20 cellular contexts compared by ENCODE assay signal in the genomic region with DNA sequence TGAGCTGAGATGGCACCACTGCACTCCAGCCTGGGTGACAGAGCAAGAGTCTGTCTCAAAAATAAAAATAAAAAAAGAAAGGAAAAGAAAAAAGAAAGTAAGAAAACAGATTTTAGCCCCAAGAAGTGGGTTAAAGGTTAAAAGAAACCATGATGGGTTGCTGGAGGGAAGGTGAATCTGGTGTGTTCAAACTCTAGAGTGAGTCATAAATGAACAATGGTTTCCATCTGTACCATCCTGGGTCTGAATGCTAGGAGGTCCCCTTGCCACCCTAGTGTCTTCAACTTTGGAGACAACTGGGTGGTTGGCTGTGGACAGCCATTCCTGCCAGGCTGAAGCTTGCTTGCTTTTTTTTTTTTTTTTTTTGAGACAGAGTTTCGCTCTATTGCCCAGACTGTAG. TPM values are rescaled to one million over a fixed set of nuclear protein-coding genes. Genes with fewer than 3 reads are reported as not detected.
DNase-seq lines count a peak whose midpoint lies in the region; ATAC-seq lines count a peak whose summit lies in the region.
"Had no signal": no experiment of that assay in that cellular context is flagged by ENCODE, and none has a peak within 500 bp of the region (broad histone marks: within the 10 kb centered on the region; RNA-seq: fewer than 3 reads in every experiment).

No MANE protein-coding gene starts in this region.

- no peak for DNase-seq in activated CD4-positive, CD25-positive, alpha-beta regulatory T cell (lab: John Stamatoyannopoulos, UW)
- peak in 1 of 3 donors; percentile 67 for DNase-seq in CD4-positive, CD25-positive, alpha-beta regulatory T cell
- peak; percentile 39 for DNase-seq in activated naive CD8-positive, alpha-beta T cell treated with anti-CD3 and anti-CD28 coated beads for 36 hours
- no peak for DNase-seq in HUDEP-2 (lab: John Stamatoyannopoulos, UW; ENCODE audit: unreplicated experiment in 76 of 76)
- DNase-seq: 8988T; DMS153; hypothalamus; kidney; mammary epithelial cell; naive B cell; NCI-H1694; NCI-H226; stimulated activated naive CD4-positive, alpha-beta T cell; trophoblast cell had no signal

- peak overlapping the region; percentile 7 for H3K4me3 ChIP-seq in CD4-positive, CD25-positive, alpha-beta regulatory T cell (ENCODE audit: low read depth, low read length)

- peaks cover 23% of the 10 kb centered on the region for H3K36me3 ChIP-seq in CD4-positive, CD25-positive, alpha-beta regulatory T cell (ENCODE audit: control insufficient read depth, insufficient read depth, low read length)

- peak overlapping the region in 3 of 4 donors; percentile 95 to 100 (median 97) for H3K4me3 Mint-ChIP-seq in CD4-positive, CD25-positive, alpha-beta regulatory T cell
- H3K4me3 Mint-ChIP-seq in T-helper 1 cell treated with Interleukin-12 subunit alpha and Interleukin-12 subunit beta and Interleukin-4 antibody, amounts not matched to agents 30 μg/mL and 1 μg/mL, for 36 hours = no peak overlapping the region
- peak overlapping the region; percentile 97 for H3K4me3 Mint-ChIP-seq in activated naive CD8-positive, alpha-beta T cell treated with anti-CD3 and anti-CD28 coated beads for 36 hours

- peak; percentile 63 to 70 for ATAC-seq in activated CD4-positive, CD25-positive, alpha-beta regulatory T cell treated with anti-CD3 and anti-CD28 coated beads, Interleukin-2, amount 50 U/mL, for 24 hours
- ATAC-seq in CD4-positive, CD25-positive, alpha-beta regulatory T cell (ENCODE audit: low read depth in 2 of 2) = no peak
- no peak for ATAC-seq in HG02759 (IDR thresholded peaks at IDR 0.05; ENCODE audit: unreplicated experiment)
- no peak for ATAC-seq in GM19351 (IDR thresholded peaks at IDR 0.05; ENCODE audit: unreplicated experiment)

- no peaks in the 10 kb centered on the region for H3K9me3 Mint-ChIP-seq in CD4-positive, CD25-positive, alpha-beta regulatory T cell
- no peaks in the 10 kb centered on the region for H3K9me3 Mint-ChIP-seq in T-helper 1 cell treated with Interleukin-12 subunit alpha and Interleukin-12 subunit beta and Interleukin-4 antibody, amounts not matched to agents 30 μg/mL and 1 μg/mL, for 36 hours
- no peaks in the 10 kb centered on the region for H3K9me3 Mint-ChIP-seq in activated naive CD8-positive, alpha-beta T cell treated with anti-CD3 and anti-CD28 coated beads for 36 hours
- H3K9me3 Mint-ChIP-seq: naive B cell had no signal

- peaks cover 29 to 77% (median 59%) of the 10 kb centered on the region in 4 donors for H3K4me1 Mint-ChIP-seq in CD4-positive, CD25-positive, alpha-beta regulatory T cell
- peaks cover 50% of the 10 kb centered on the region for H3K4me1 Mint-ChIP-seq in T-helper 1 cell treated with Interleukin-12 subunit alpha and Interleukin-12 subunit beta and Interleukin-4 antibody, amounts not matched to agents 30 μg/mL and 1 μg/mL, for 36 hours (ENCODE audit: low read depth)
- H3K4me1 Mint-ChIP-seq in activated naive CD8-positive, alpha-beta T cell treated with anti-CD3 and anti-CD28 coated beads for 36 hours = peaks cover 56% of the 10 kb centered on the region

- peaks cover 36% of the 10 kb centered on the region for H3K36me3 Mint-ChIP-seq in CD4-positive, CD25-positive, alpha-beta regulatory T cell
- H3K36me3 Mint-ChIP-seq in T-helper 1 cell treated with Interleukin-12 subunit alpha and Interleukin-12 subunit beta and Interleukin-4 antibody, amounts not matched to agents 30 μg/mL and 1 μg/mL, for 36 hours (ENCODE audit: low read depth) = peaks cover 57% of the 10 kb centered on the region
- peaks cover 61% of the 10 kb centered on the region for H3K36me3 Mint-ChIP-seq in activated naive CD8-positive, alpha-beta T cell treated with anti-CD3 and anti-CD28 coated beads for 36 hours

- H3K4me1 ChIP-seq in CD4-positive, CD25-positive, alpha-beta regulatory T cell (ENCODE audit: control insufficient read depth, insufficient read depth, low read length, poor library complexity, severe bottlenecking) = peaks cover 77% of the 10 kb centered on the region

- peak overlapping the region; percentile 86 for H3K27ac ChIP-seq in CD4-positive, CD25-positive, alpha-beta regulatory T cell (ENCODE audit: insufficient read depth, low read length, poor library complexity, severe bottlenecking)

- H3K27me3 Mint-ChIP-seq in CD4-positive, CD25-positive, alpha-beta regulatory T cell = no peaks in the 10 kb centered on the region
- no peaks in the 10 kb centered on the region for H3K27me3 Mint-ChIP-seq in T-helper 1 cell treated with Interleukin-12 subunit alpha and Interleukin-12 subunit beta and Interleukin-4 antibody, amounts not matched to agents 30 μg/mL and 1 μg/mL, for 36 hours (ENCODE audit: low read depth)
- no peaks in the 10 kb centered on the region for H3K27me3 Mint-ChIP-seq in activated naive CD8-positive, alpha-beta T cell treated with anti-CD3 and anti-CD28 coated beads for 36 hours
- H3K27me3 Mint-ChIP-seq: naive B cell, progenitor cell of endocrine pancreas had no signal

- H3K27me3 ChIP-seq in CD4-positive, CD25-positive, alpha-beta regulatory T cell (ENCODE audit: control insufficient read depth, insufficient read depth, low read length) = no peaks in the 10 kb centered on the region
- H3K27me3 ChIP-seq: ascending aorta had no signal

- peak overlapping the region in 2 of 3 donors; percentile 89 to 98 for H3K27ac Mint-ChIP-seq in CD4-positive, CD25-positive, alpha-beta regulatory T cell
- H3K27ac Mint-ChIP-seq in T-helper 1 cell treated with Interleukin-12 subunit alpha and Interleukin-12 subunit beta and Interleukin-4 antibody, amounts not matched to agents 30 μg/mL and 1 μg/mL, for 36 hours = peak overlapping the region; percentile 97
- H3K27ac Mint-ChIP-seq in activated naive CD8-positive, alpha-beta T cell treated with anti-CD3 and anti-CD28 coated beads for 36 hours = peak overlapping the region; percentile 97

- H3K9me3 ChIP-seq in CD4-positive, CD25-positive, alpha-beta regulatory T cell (ENCODE audit: control insufficient read depth in 2 of 2, low read length in 2 of 2) = no peaks in the 10 kb centered on the region
- H3K9me3 ChIP-seq: ascending aorta had no signal

RNA-seq across cellular contexts. Expression of gene RPS26, which starts 1.6 kb away (rescaled TPM):
- total RNA-seq in CD4-positive, CD25-positive, alpha-beta regulatory T cell = 26.3 TPM
- 1,000 to 10,000 TPM in 1 of 4 donors, 100 to 1,000 TPM in 3; 288 to 1,151 (median 836) TPM for polyA plus RNA-seq in CD4-positive, CD25-positive, alpha-beta regulatory T cell
- 10 to 100 TPM; 45.1 to 47.7 TPM for total RNA-seq in activated naive CD8-positive, alpha-beta T cell treated with anti-CD3 and anti-CD28 coated beads for 36 hours

RNA-seq across cellular contexts. Expression of gene IKZF4, which starts 19.3 kb away (rescaled TPM):
- 22.3 TPM for total RNA-seq in CD4-positive, CD25-positive, alpha-beta regulatory T cell
- 1 to 10 TPM; 5.8 to 8.1 (median 6.4) TPM for polyA plus RNA-seq in CD4-positive, CD25-positive, alpha-beta regulatory T cell
- 10 to 100 TPM; 22.5 to 22.9 TPM for total RNA-seq in activated naive CD8-positive, alpha-beta T cell treated with anti-CD3 and anti-CD28 coated beads for 36 hours

RNA-seq across cellular contexts. Expression of gene ERBB3, which starts 39.8 kb away (rescaled TPM):
- 0.69 TPM for total RNA-seq in CD4-positive, CD25-positive, alpha-beta regulatory T cell
- polyA plus RNA-seq in CD4-positive, CD25-positive, alpha-beta regulatory T cell = under 1 TPM; 0.14 to 1.00 (median 0.56) TPM
- under 1 TPM; 0.82 to 0.97 TPM for total RNA-seq in activated naive CD8-positive, alpha-beta T cell treated with anti-CD3 and anti-CD28 coated beads for 36 hours

RNA-seq across cellular contexts. Expression of gene SUOX, which starts 43.1 kb away (rescaled TPM):
- 6.9 TPM for total RNA-seq in CD4-positive, CD25-positive, alpha-beta regulatory T cell
- 10 to 100 TPM in 1 of 4 donors, 1 to 10 TPM in 3; 2.2 to 10.3 (median 5.9) TPM for polyA plus RNA-seq in CD4-positive, CD25-positive, alpha-beta regulatory T cell
- 1 to 10 TPM; 4.6 to 4.9 TPM for total RNA-seq in activated naive CD8-positive, alpha-beta T cell treated with anti-CD3 and anti-CD28 coated beads for 36 hours

Comparison
In these comparisons a context has a peak if more than half of its experiments do, and no peak if none do; other contexts are left out.
1. ATAC-seq: peak in activated CD4-positive, CD25-positive, alpha-beta regulatory T cell treated with anti-CD3 and anti-CD28 coated beads, Interleukin-2, amount 50 U/mL, for 24 hours (2 of 2); none in CD4-positive, CD25-positive, alpha-beta regulatory T cell (0 of 2), HG02759 (single experiment) and GM19351 (single experiment).
2. Peak in every context shown above with its lines, with median percentiles within 50 percentile points of each other: H3K27ac Mint-ChIP-seq.